21 cellular contexts compared by ENCODE assay signal in the genomic region with DNA sequence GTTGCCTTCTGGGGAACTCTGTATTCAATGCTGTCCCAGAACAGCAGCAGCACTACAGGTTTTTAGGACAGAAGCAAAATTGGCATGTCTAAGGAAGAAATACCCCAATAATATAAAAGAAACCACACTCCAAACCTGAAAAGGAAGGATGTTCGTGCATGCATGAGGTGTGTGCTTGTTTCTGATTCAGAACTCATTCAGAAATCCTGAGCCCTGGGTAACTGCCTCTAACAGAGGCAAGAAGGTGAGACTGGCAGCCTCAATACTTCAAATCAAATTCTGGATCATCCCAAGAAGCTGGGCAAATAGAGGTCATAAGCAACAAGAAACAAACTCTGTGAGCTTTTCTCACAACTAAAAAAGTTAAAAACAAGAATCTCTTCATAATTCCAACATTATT. TPM values are rescaled to one million over a fixed set of nuclear protein-coding genes. Genes with fewer than 3 reads are reported as not detected.
DNase-seq lines count a peak whose midpoint lies in the region; ATAC-seq, FAIRE-seq and TF ChIP-seq lines count a peak whose summit lies in the region.
"Had no signal": no experiment of that assay in that cellular context is flagged by ENCODE, and none has a peak within 500 bp of the region (broad histone marks: within the 10 kb centered on the region; RNA-seq: fewer than 3 reads in every experiment).

No MANE protein-coding gene starts in this region.

- 0 out of 22 replicates have a peak, but pooled peaks cover 0 to 4% (median 0%) of the 10 kb centered on the region in 11 experiments for H3K36me3 ChIP-seq in BLaER1 treated with 17β-estradiol and CSF1 and Interleukin-3, amounts not matched to agents 10 nM and 100 nM
- H3K36me3 ChIP-seq in astrocyte (ENCODE audit: insufficient read depth, low read length) (no peaks in the 10 kb centered on the region), left ventricle myocardium inferior (no peaks in the 10 kb centered on the region)

- no peak for FAIRE-seq in astrocyte (lab: Jason Lieb, UNC)
- FAIRE-seq: D721Med had no signal

- no peaks in the 10 kb centered on the region for H3K27me3 Mint-ChIP-seq in astrocyte (ENCODE audit: low read depth, unreplicated experiment)
- H3K27me3 Mint-ChIP-seq in osteocyte (ENCODE audit: unreplicated experiment): no peaks in the 10 kb centered on the region
- peaks cover 26% of the 10 kb centered on the region for H3K27me3 Mint-ChIP-seq in activated naive CD4-positive, alpha-beta T cell treated with anti-CD3 and anti-CD28 coated beads, Interleukin-2, amount 10 ng/mL, durations not matched to agents 7 days and 5 days

- peaks cover 17% of the 10 kb centered on the region for H3K4me1 Mint-ChIP-seq in astrocyte (ENCODE audit: low read depth, unreplicated experiment)
- H3K4me1 Mint-ChIP-seq in osteocyte (ENCODE audit: unreplicated experiment): peaks cover 66% of the 10 kb centered on the region
- no peaks in the 10 kb centered on the region for H3K4me1 Mint-ChIP-seq in activated naive CD4-positive, alpha-beta T cell treated with anti-CD3 and anti-CD28 coated beads, Interleukin-2, amount 10 ng/mL, durations not matched to agents 7 days and 5 days
- H3K4me1 Mint-ChIP-seq: CD4-positive, alpha-beta memory T cell; IgD-negative memory B cell had no signal

- CTCF ChIA-PET in activated naive CD4-positive, alpha-beta T cell treated with anti-CD3 and anti-CD28 coated beads, Interleukin-2, amount 10 ng/mL, durations not matched to agents 7 days and 5 days (lab: Charles Lee): no interaction called here

- H3K4me3 ChIP-seq in BLaER1 treated with 17β-estradiol and CSF1 and Interleukin-3, amounts not matched to agents 10 nM and 100 nM: no peak overlapping the region
- no peak overlapping the region for H3K4me3 ChIP-seq in astrocyte (ENCODE audit: insufficient read depth, low read depth, low read length)
- peak overlapping the region; percentile 67 for H3K4me3 ChIP-seq in fibroblast of pulmonary artery (replicated peaks; ENCODE audit: low read depth, low read length)
- H3K4me3 ChIP-seq in left ventricle myocardium inferior: no peak overlapping the region

- peak overlapping the region in 9 of 11 experiments; percentile 41 to 89 (median 71); a peak in 20 of 22 replicates for H3K27ac ChIP-seq in BLaER1 treated with 17β-estradiol and CSF1 and Interleukin-3, amounts not matched to agents 10 nM and 100 nM
- no peak overlapping the region for H3K27ac ChIP-seq in astrocyte (ENCODE audit: low read depth, low read length)
- no peak overlapping the region for H3K27ac ChIP-seq in left ventricle myocardium inferior (replicated peaks)

- H3K4me2 ChIP-seq in BLaER1 treated with 17β-estradiol and CSF1 and Interleukin-3, amounts not matched to agents 10 nM and 100 nM: peak overlapping the region in 8 of 11 experiments; percentile 40 to 71 (median 62); a peak in 13 of 22 replicates
- no peak overlapping the region for H3K4me2 ChIP-seq in astrocyte (ENCODE audit: low read length)

- H3K9ac ChIP-seq in BLaER1 treated with 17β-estradiol and CSF1 and Interleukin-3, amounts not matched to agents 10 nM and 100 nM: peak overlapping the region in 2 of 11 experiments; percentile 38 to 63; a peak in 2 of 22 replicates
- H3K9ac ChIP-seq in astrocyte (ENCODE audit: low read length): no peak overlapping the region

- H3K9me3 ChIP-seq in BLaER1 treated with 17β-estradiol and CSF1 and Interleukin-3, amounts not matched to agents 10 nM and 100 nM (replicated peaks in 1 of 11): peaks cover 0 to 68% (median 10%) of the 10 kb centered on the region in 11 experiments; a peak in 15 of 22 replicates
- H3K9me3 ChIP-seq in astrocyte (ENCODE audit: insufficient read depth, low read depth, low read length): no peaks in the 10 kb centered on the region
- H3K9me3 ChIP-seq in left ventricle myocardium inferior (replicated peaks): no peaks in the 10 kb centered on the region

- peaks cover 0 to 88% (median 27%) of the 10 kb centered on the region in 10 experiments; a peak in 16 of 20 replicates for H3K4me1 ChIP-seq in BLaER1 treated with 17β-estradiol and CSF1 and Interleukin-3, amounts not matched to agents 10 nM and 100 nM
- H3K4me1 ChIP-seq in astrocyte (ENCODE audit: insufficient read depth, low read length) (no peaks in the 10 kb centered on the region), left ventricle myocardium inferior (peaks cover 18% of the 10 kb centered on the region)

- no peaks in the 10 kb centered on the region for H4K20me1 ChIP-seq in BLaER1 treated with 17β-estradiol and CSF1 and Interleukin-3, amounts not matched to agents 10 nM and 100 nM
- no peaks in the 10 kb centered on the region for H4K20me1 ChIP-seq in astrocyte (ENCODE audit: insufficient read depth, low read length)

- peaks cover 2% of the 10 kb centered on the region for H3K36me3 Mint-ChIP-seq in astrocyte (ENCODE audit: low read depth, unreplicated experiment)
- peaks cover 11% of the 10 kb centered on the region for H3K36me3 Mint-ChIP-seq in osteocyte (ENCODE audit: unreplicated experiment)
- no peaks in the 10 kb centered on the region for H3K36me3 Mint-ChIP-seq in activated naive CD4-positive, alpha-beta T cell treated with anti-CD3 and anti-CD28 coated beads, Interleukin-2, amount 10 ng/mL, durations not matched to agents 7 days and 5 days
- H3K36me3 Mint-ChIP-seq: CD4-positive, alpha-beta memory T cell; IgD-negative memory B cell had no signal

- intact Hi-C loops in left ventricle myocardium inferior (cut with micrococcal nuclease): loop anchor here (10.0 kb wide), 1 partner anchor 137 kb away; no protein-coding TSS in a partner anchor

- ATAC-seq in HG02623 (IDR thresholded peaks at IDR 0.05; ENCODE audit: unreplicated experiment): no peak
- ATAC-seq: HCT116 had no signal

- TF ChIP-seq CTCF in astrocyte (IDR thresholded peaks at IDR 0.05; ENCODE audit: insufficient read depth, low read depth, low read length): no peak
- TF ChIP-seq CTCF in fibroblast of pulmonary artery (IDR thresholded peaks at IDR 0.05; ENCODE audit: low read length, missing control alignments): no peak
- TF ChIP-seq CTCF in osteocyte (IDR thresholded peaks at IDR 0.05): no peak
- TF ChIP-seq CTCF in left ventricle myocardium inferior (IDR thresholded peaks at IDR 0.05; ENCODE audit: borderline replicate concordance): no peak

- H3K27me3 ChIP-seq in BLaER1 treated with 17β-estradiol and CSF1 and Interleukin-3, amounts not matched to agents 10 nM and 100 nM: no peaks in the 10 kb centered on the region
- H3K27me3 ChIP-seq in astrocyte (ENCODE audit: insufficient read depth, low read length) (peaks cover 9% of the 10 kb centered on the region), left ventricle myocardium inferior (ENCODE audit: low read depth) (peaks cover 24% of the 10 kb centered on the region)

- H2AFZ ChIP-seq in astrocyte (ENCODE audit: low read depth, low read length): no peak overlapping the region

- H3K9me3 Mint-ChIP-seq in astrocyte (ENCODE audit: unreplicated experiment) (peaks cover 8% of the 10 kb centered on the region), osteocyte (ENCODE audit: unreplicated experiment) (peaks cover 5% of the 10 kb centered on the region)
- no peaks in the 10 kb centered on the region for H3K9me3 Mint-ChIP-seq in activated naive CD4-positive, alpha-beta T cell treated with anti-CD3 and anti-CD28 coated beads, Interleukin-2, amount 10 ng/mL, durations not matched to agents 7 days and 5 days
- H3K9me3 Mint-ChIP-seq: IgD-negative memory B cell had no signal

- DNase-seq in astrocyte (ENCODE audit: low read depth) (no peak), fibroblast of pulmonary artery (ENCODE audit: low read depth) (peak; percentile 62), osteocyte (ENCODE audit: extremely low spot score, unreplicated experiment) (no peak), NCI-H748 treated with DMSO at 0.1 percent for 48 hours (lab: John Stamatoyannopoulos, UW) (no peak), left ventricle myocardium inferior (no peak)
- DNase-seq in activated naive CD4-positive, alpha-beta T cell treated with anti-CD3 and anti-CD28 coated beads, Interleukin-2, amount 10 ng/mL, durations not matched to agents 7 days and 5 days: no peak
- DNase-seq: CD4-positive, alpha-beta memory T cell; DND-41; GF-D8; NCI-H1436; NCI-H2081 treated with DMSO at 0.1 percent for 48 hours; NCI-H524 had no signal

- H3K79me2 ChIP-seq in astrocyte (ENCODE audit: insufficient read depth, low read length): no peaks in the 10 kb centered on the region

- H3K27ac Mint-ChIP-seq in astrocyte (ENCODE audit: unreplicated experiment): peak overlapping the region; percentile 41
- peak overlapping the region; percentile 91 for H3K27ac Mint-ChIP-seq in osteocyte (ENCODE audit: unreplicated experiment)
- H3K27ac Mint-ChIP-seq in activated naive CD4-positive, alpha-beta T cell treated with anti-CD3 and anti-CD28 coated beads, Interleukin-2, amount 10 ng/mL, durations not matched to agents 7 days and 5 days: no peak overlapping the region
- H3K27ac Mint-ChIP-seq: B cell; CD4-positive, alpha-beta memory T cell; IgD-negative memory B cell had no signal

- H3K4me3 Mint-ChIP-seq in astrocyte (ENCODE audit: unreplicated experiment) (no peak overlapping the region), osteocyte (ENCODE audit: unreplicated experiment) (peak overlapping the region; percentile 89)
- H3K4me3 Mint-ChIP-seq in activated naive CD4-positive, alpha-beta T cell treated with anti-CD3 and anti-CD28 coated beads, Interleukin-2, amount 10 ng/mL, durations not matched to agents 7 days and 5 days: no peak overlapping the region
- H3K4me3 Mint-ChIP-seq: B cell; CD4-positive, alpha-beta memory T cell; IgD-negative memory B cell had no signal

RNA-seq across cellular contexts. Expression of gene CXCL1, which starts 2.7 kb away (rescaled TPM):
- total RNA-seq in astrocyte (8.5 and 11.4 TPM in 2 replicates), osteocyte (118 and 132 TPM in 2 replicates), left ventricle myocardium inferior (0.55 TPM)
- total RNA-seq: B cell; CD4-positive, alpha-beta memory T cell; HT1080 had no signal

RNA-seq across cellular contexts. Expression of gene PF4V1, which starts 18.8 kb away (rescaled TPM):
- total RNA-seq in astrocyte: not detected in 2 replicates
- total RNA-seq in osteocyte: 0.78 TPM in 1 of 2 replicates, not detected in the other
- total RNA-seq in left ventricle myocardium inferior: not detected
- total RNA-seq: A673; B cell; CD4-positive, alpha-beta memory T cell; HT1080; LHCN-M2 had no signal

RNA-seq across cellular contexts. Expression of gene CXCL6, which starts 35.4 kb away (rescaled TPM):
- total RNA-seq in astrocyte: 16.7 and 18.5 TPM in 2 replicates
- total RNA-seq in osteocyte: 35.3 and 37.6 TPM in 2 replicates
- total RNA-seq in left ventricle myocardium inferior: not detected
- total RNA-seq: B cell; CD4-positive, alpha-beta memory T cell; HT1080 had no signal

Comparison
In these comparisons a context has a peak if more than half of its experiments do, and no peak if none do; other contexts are left out.
1. H3K27ac ChIP-seq: peak in BLaER1 treated with 17β-estradiol and CSF1 and Interleukin-3, amounts not matched to agents 10 nM and 100 nM (9 of 11); none in astrocyte (single experiment) and left ventricle myocardium inferior (single experiment).
2. RNA of gene CXCL6, which starts 35.4 kb away (total RNA-seq): 35.3 to 37.6 TPM in osteocyte and 16.7 to 18.5 TPM in astrocyte; not detected in left ventricle myocardium inferior (single experiment); every median in the first group is over 10 times any median in the second.